1 cellular context compared by ENCODE assay signal in genomic region chr1:183877321-183877720, GRCh38.
TF ChIP-seq lines count a peak whose summit lies in the region.

No MANE protein-coding gene starts in this region.

TF ChIP-seq in IMR-90, 13 proteins besides CTCF, POLR2A, EP300 and RAD21 (continued from another document):
- no peak for TF ChIP-seq ELK1 (IDR thresholded peaks at IDR 0.05; ENCODE audit: borderline replicate concordance, low read depth, low read length)
- no peak for TF ChIP-seq MAFK (IDR thresholded peaks at IDR 0.05; ENCODE audit: low read depth, low read length)
- no peak for TF ChIP-seq FOS (IDR thresholded peaks at IDR 0.05; ENCODE audit: low read depth, low read length)
- TF ChIP-seq NFE2L2 (IDR thresholded peaks at IDR 0.05; ENCODE audit: low read depth, low read length), result no peak
- no peak for TF ChIP-seq BHLHE40 (IDR thresholded peaks at IDR 0.05; ENCODE audit: low read depth, low read length)
- TF ChIP-seq MXI1 (IDR thresholded peaks at IDR 0.05; ENCODE audit: borderline replicate concordance, low read depth, low read length), result no peak
- no peak for TF ChIP-seq SMC3 (IDR thresholded peaks at IDR 0.05; ENCODE audit: low read depth, low read length)
- no peak for TF ChIP-seq RCOR1 (IDR thresholded peaks at IDR 0.05; ENCODE audit: insufficient replicate concordance, low read length)
- TF ChIP-seq CEBPB (IDR thresholded peaks at IDR 0.05; ENCODE audit: low read depth, low read length), result no peak
- no peak for TF ChIP-seq MAZ (IDR thresholded peaks at IDR 0.05; ENCODE audit: borderline replicate concordance, low read depth, low read length)
TF ChIP-seq in IMR-90: peak in this region for 0.
